In genomic region chr17:43021739-43022512, GRCh38 we compare ENCODE assay signal across 8 cellular contexts. TPM values are rescaled to one million over a fixed set of nuclear protein-coding genes. Genes with fewer than 3 reads are reported as not detected.
A peak's percentile ranks its signal among the peaks of the same experiment; 100 is the strongest.
DNase-seq lines count a peak whose midpoint lies in the region; ATAC-seq and TF ChIP-seq lines count a peak whose summit lies in the region.

Gene VAT1, minus strand, starts transcription at chr17:43022385. Its CDS starts 63 bp downstream, at chr17:43022322.

- H3K9me2 ChIP-seq in DOHH2 (replicated peaks; ENCODE audit: control insufficient read depth, low read length): no peaks in the 10 kb centered on the region

- no peaks in the 10 kb centered on the region for H3K9me3 ChIP-seq in DOHH2 (ENCODE audit: control insufficient read depth, insufficient read depth, low read length)

- ATAC-seq in stimulated activated naive CD8-positive, alpha-beta T cell treated with anti-CD3 and anti-CD28 coated beads, Interleukin-15, amount 100 ng/mL, for 72 hours: peak; percentile 57
- no peak for ATAC-seq in GM18868 (IDR thresholded peaks at IDR 0.05; ENCODE audit: unreplicated experiment)

- no peak for TF ChIP-seq EP300 in Ishikawa (IDR thresholded peaks at IDR 0.05; ENCODE audit: borderline replicate concordance)

- peaks cover 5% of the 10 kb centered on the region for H3F3A ChIP-seq in DOHH2 (ENCODE audit: control insufficient read depth, insufficient read depth)

- peak within 1 kb of the TSS; percentile 98 for H3K4me2 ChIP-seq in DOHH2 (ENCODE audit: low read length)

- peaks cover 13% of the 10 kb centered on the region for H3K27me3 Mint-ChIP-seq in stimulated activated naive CD8-positive, alpha-beta T cell treated with anti-CD3 and anti-CD28 coated beads, Interleukin-15, amount 100 ng/mL, for 72 hours

- H3K4me1 ChIP-seq in DOHH2 (ENCODE audit: control insufficient read depth, low read length): peaks cover 18% of the 10 kb centered on the region

- no peaks in the 10 kb centered on the region for H3K36me3 ChIP-seq in DOHH2 (ENCODE audit: control insufficient read depth, low read length)

- peaks cover 11% of the 10 kb centered on the region for H3K27me3 ChIP-seq in DOHH2 (ENCODE audit: control insufficient read depth, low read length)

- no peaks in the 10 kb centered on the region for H3K9me3 Mint-ChIP-seq in stimulated activated naive CD8-positive, alpha-beta T cell treated with anti-CD3 and anti-CD28 coated beads, Interleukin-15, amount 100 ng/mL, for 72 hours

- DNase-seq in RPMI7951 (ENCODE audit: low read depth): peak; percentile 73
- DNase-seq in activated T-helper 9 cell treated with anti-CD3 and anti-CD28 coated beads, Interleukin-2, amount 50 U/mL, for 16 hours (ENCODE audit: low read depth): peak; percentile 53
- DNase-seq in fibroblast of gingiva (ENCODE audit: low read depth): peak; percentile 69
- peak; percentile 88 for DNase-seq in myocyte (ENCODE audit: low read depth)
- peak; percentile 45 to 57 for DNase-seq in stimulated activated naive CD8-positive, alpha-beta T cell treated with anti-CD3 and anti-CD28 coated beads, Interleukin-15, amount 100 ng/mL, for 72 hours

- no peaks in the 10 kb centered on the region for H3K79me2 ChIP-seq in DOHH2 (ENCODE audit: control insufficient read depth, low read length)

- H3K4me1 Mint-ChIP-seq in stimulated activated naive CD8-positive, alpha-beta T cell treated with anti-CD3 and anti-CD28 coated beads, Interleukin-15, amount 100 ng/mL, for 72 hours: peaks cover 63% of the 10 kb centered on the region

- H3K4me3 ChIP-seq in DOHH2 (ENCODE audit: low read length): peak within 1 kb of the TSS; percentile 92

- TF ChIP-seq CTCF in DOHH2 (IDR thresholded peaks at IDR 0.05; ENCODE audit: low read depth, low read length, poor library complexity, severe bottlenecking): no peak

- no peaks in the 10 kb centered on the region for H4K20me1 ChIP-seq in DOHH2 (ENCODE audit: control insufficient read depth, insufficient read depth, low read depth, low read length)

- H3K4me3 Mint-ChIP-seq in stimulated activated naive CD8-positive, alpha-beta T cell treated with anti-CD3 and anti-CD28 coated beads, Interleukin-15, amount 100 ng/mL, for 72 hours: peak within 1 kb of the TSS; percentile 89 to 97

- H3K27ac ChIP-seq in DOHH2 (ENCODE audit: low read depth, low read length): no peak within 1 kb of the TSS

- no peak for TF ChIP-seq RAD21 in Ishikawa (IDR thresholded peaks at IDR 0.05; ENCODE audit: low read depth)

- peak within 1 kb of the TSS in 1 of 2 donors; percentile 93 for H3K27ac Mint-ChIP-seq in stimulated activated naive CD8-positive, alpha-beta T cell treated with anti-CD3 and anti-CD28 coated beads, Interleukin-15, amount 100 ng/mL, for 72 hours

TF ChIP-seq in Ishikawa, 13 proteins besides CTCF, POLR2A, EP300 and RAD21:
- TF ChIP-seq NFIC (IDR thresholded peaks at IDR 0.05) (no peak), FOXM1 (IDR thresholded peaks at IDR 0.05; ENCODE audit: borderline replicate concordance, low read depth) (no peak), MAX (IDR thresholded peaks at IDR 0.05) (peak; percentile 66), TAF1 (IDR thresholded peaks at IDR 0.05; ENCODE audit: low read depth) (peak; percentile 62), REST (IDR thresholded peaks at IDR 0.05; ENCODE audit: low read depth) (no peak), CEBPB (IDR thresholded peaks at IDR 0.05) (no peak), CREB1 (IDR thresholded peaks at IDR 0.05; ENCODE audit: low read depth) (no peak), YY1 (IDR thresholded peaks at IDR 0.05; ENCODE audit: low read depth) (no peak), USF1 (IDR thresholded peaks at IDR 0.05) (no peak), TCF12 (IDR thresholded peaks at IDR 0.05; ENCODE audit: low read depth) (0 out of 2 replicates have a peak, but pooled peaks have one; percentile 12), EGR1 (IDR thresholded peaks at IDR 0.05) (peak; percentile 71), TEAD4 (IDR thresholded peaks at IDR 0.05) (no peak), ZBTB7A (IDR thresholded peaks at IDR 0.05; ENCODE audit: low read depth) (peak; percentile 95)
TF ChIP-seq in Ishikawa: peak in this region for 5.

RNA-seq across cellular contexts. Expression of gene VAT1, which starts in this region (rescaled TPM):
- 97.0 and 112 TPM in 2 replicates for total RNA-seq in RPMI7951 (2014; rRNA removed; shearing (Covaris generic))
- 346 and 366 TPM in 2 replicates for total RNA-seq in myocyte
- polyA plus RNA-seq in myocyte (2012): 512 TPM
